In genomic region chr6:1143655-1144054, GRCh38 we compare ENCODE assay signal across 1 cellular context.
TF ChIP-seq lines count a peak whose summit lies in the region.

No MANE protein-coding gene starts in this region.

TF ChIP-seq in IMR-90, 13 proteins besides CTCF, POLR2A, EP300 and RAD21:
- TF ChIP-seq BHLHE40 (IDR thresholded peaks at IDR 0.05; ENCODE audit: low read depth, low read length) (0 out of 2 replicates have a peak, but pooled peaks have one; percentile 38), NFE2L2 (IDR thresholded peaks at IDR 0.05; ENCODE audit: low read depth, low read length) (peak; percentile 62; the same call in 1 of the 2 replicates), RCOR1 (IDR thresholded peaks at IDR 0.05; ENCODE audit: insufficient replicate concordance, low read length) (no peak), FOS (IDR thresholded peaks at IDR 0.05; ENCODE audit: low read depth, low read length) (peak; percentile 50; the same call in 1 of the 2 replicates), RFX5 (IDR thresholded peaks at IDR 0.05; ENCODE audit: low read depth, low read length) (no peak)
- TF ChIP-seq, protein P1, sequence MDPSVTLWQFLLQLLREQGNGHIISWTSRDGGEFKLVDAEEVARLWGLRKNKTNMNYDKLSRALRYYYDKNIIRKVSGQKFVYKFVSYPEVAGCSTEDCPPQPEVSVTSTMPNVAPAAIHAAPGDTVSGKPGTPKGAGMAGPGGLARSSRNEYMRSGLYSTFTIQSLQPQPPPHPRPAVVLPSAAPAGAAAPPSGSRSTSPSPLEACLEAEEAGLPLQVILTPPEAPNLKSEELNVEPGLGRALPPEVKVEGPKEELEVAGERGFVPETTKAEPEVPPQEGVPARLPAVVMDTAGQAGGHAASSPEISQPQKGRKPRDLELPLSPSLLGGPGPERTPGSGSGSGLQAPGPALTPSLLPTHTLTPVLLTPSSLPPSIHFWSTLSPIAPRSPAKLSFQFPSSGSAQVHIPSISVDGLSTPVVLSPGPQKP (IDR thresholded peaks at IDR 0.05; ENCODE audit: borderline replicate concordance, low read depth, low read length) = no peak
- TF ChIP-seq, protein P2, sequence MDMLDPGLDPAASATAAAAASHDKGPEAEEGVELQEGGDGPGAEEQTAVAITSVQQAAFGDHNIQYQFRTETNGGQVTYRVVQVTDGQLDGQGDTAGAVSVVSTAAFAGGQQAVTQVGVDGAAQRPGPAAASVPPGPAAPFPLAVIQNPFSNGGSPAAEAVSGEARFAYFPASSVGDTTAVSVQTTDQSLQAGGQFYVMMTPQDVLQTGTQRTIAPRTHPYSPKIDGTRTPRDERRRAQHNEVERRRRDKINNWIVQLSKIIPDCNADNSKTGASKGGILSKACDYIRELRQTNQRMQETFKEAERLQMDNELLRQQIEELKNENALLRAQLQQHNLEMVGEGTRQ (IDR thresholded peaks at IDR 0.05; ENCODE audit: low read depth, low read length) = no peak
